13 cellular contexts compared by ENCODE assay signal in genomic region chr2:10392951-10393647, GRCh38. TPM values are rescaled to one million over a fixed set of nuclear protein-coding genes. Genes with fewer than 3 reads are reported as not detected.
A peak's percentile ranks its signal among the peaks of the same experiment; 100 is the strongest.
DNase-seq lines count a peak whose midpoint lies in the region; ATAC-seq and TF ChIP-seq lines count a peak whose summit lies in the region.
"Had no signal": no experiment of that assay in that cellular context is flagged by ENCODE, and none has a peak within 500 bp of the region (broad histone marks: within the 10 kb centered on the region; RNA-seq: fewer than 3 reads in every experiment).

No MANE protein-coding gene starts in this region.

- H3K27me3 Mint-ChIP-seq in CD4-positive, alpha-beta memory T cell: no peaks in the 10 kb centered on the region
- no peaks in the 10 kb centered on the region for H3K27me3 Mint-ChIP-seq in endodermal cell (ENCODE audit: insufficient read depth)
- H3K27me3 Mint-ChIP-seq in naive thymus-derived CD8-positive, alpha-beta T cell: no peaks in the 10 kb centered on the region

- intact Hi-C loops in CD4-positive, alpha-beta memory T cell (cut with micrococcal nuclease): loop anchor here (1.0 kb wide), 1 partner anchor 11 kb away; no protein-coding TSS in a partner anchor
- intact Hi-C loops in Panc1 (cut with micrococcal nuclease; ENCODE audit: unreplicated experiment): no loop called here
- intact Hi-C loops in prostate gland (cut with DNase I): no loop called here

- no peak overlapping the region for H3K4me3 Mint-ChIP-seq in CD4-positive, alpha-beta memory T cell
- H3K4me3 Mint-ChIP-seq in endodermal cell: no peak overlapping the region
- H3K4me3 Mint-ChIP-seq in naive thymus-derived CD8-positive, alpha-beta T cell: no peak overlapping the region
- H3K4me3 Mint-ChIP-seq: activated naive CD4-positive, alpha-beta T cell treated with anti-CD3 and anti-CD28 coated beads for 36 hours had no signal

- H3K4me3 ChIP-seq in CD4-positive, alpha-beta memory T cell (ENCODE audit: low read length in 2 of 2): no peak overlapping the region
- H3K4me3 ChIP-seq in Panc1 (ENCODE audit: low read depth in 2 of 2, low read length in 2 of 2): no peak overlapping the region
- H3K4me3 ChIP-seq in endodermal cell (ENCODE audit: low read length): no peak overlapping the region
- no peak overlapping the region for H3K4me3 ChIP-seq in prostate gland
- H3K4me3 ChIP-seq: GM12878 had no signal

- H3K27me3 ChIP-seq in CD4-positive, alpha-beta memory T cell (ENCODE audit: insufficient read depth, low read length): no peaks in the 10 kb centered on the region
- no peaks in the 10 kb centered on the region for H3K27me3 ChIP-seq in Panc1 (ENCODE audit: control insufficient read depth, insufficient read depth, low read length)
- no peaks in the 10 kb centered on the region for H3K27me3 ChIP-seq in endodermal cell (ENCODE audit: control insufficient read depth, insufficient read depth, low read length, poor library complexity, severe bottlenecking)
- no peaks in the 10 kb centered on the region for H3K27me3 ChIP-seq in prostate gland (replicated peaks; ENCODE audit: insufficient read depth)

- CTCF ChIA-PET in CD4-positive, alpha-beta memory T cell (lab: Charles Lee; ENCODE audit: partially characterized antibody): interaction anchor here (1.2 kb wide), 1 partner anchor 42 kb away, joined by 3 read pairs; no protein-coding TSS in a partner anchor
- CTCF ChIA-PET in Panc1 (lab: Charles Lee): interaction anchor here (0.6 kb wide), 2 partner anchors 10 to 283 kb away, joined by 3 to 12 read pairs; no protein-coding TSS in a partner anchor

- H3K36me3 ChIP-seq in CD4-positive, alpha-beta memory T cell (ENCODE audit: insufficient read depth, low read length): peaks cover 3% of the 10 kb centered on the region
- H3K36me3 ChIP-seq in Panc1 (ENCODE audit: control insufficient read depth, insufficient read depth, low read length) (no peaks in the 10 kb centered on the region), endodermal cell (ENCODE audit: control insufficient read depth, insufficient read depth, low read length) (no peaks in the 10 kb centered on the region), prostate gland (no peaks in the 10 kb centered on the region)

- H3K9me3 ChIP-seq in CD4-positive, alpha-beta memory T cell (ENCODE audit: control insufficient read depth in 1 of 2, low read length in 2 of 2): no peaks in the 10 kb centered on the region
- H3K9me3 ChIP-seq in Panc1 (ENCODE audit: control insufficient read depth, insufficient read depth, low read depth, low read length) (no peaks in the 10 kb centered on the region), endodermal cell (ENCODE audit: control insufficient read depth, low read length) (no peaks in the 10 kb centered on the region), prostate gland (no peaks in the 10 kb centered on the region)

- peak overlapping the region in 5 of 7 donors; percentile 21 to 60 (median 41) for H3K27ac Mint-ChIP-seq in CD4-positive, alpha-beta memory T cell
- H3K27ac Mint-ChIP-seq in endodermal cell: no peak overlapping the region
- H3K27ac Mint-ChIP-seq in naive thymus-derived CD8-positive, alpha-beta T cell: peak overlapping the region in 8 of 10 donors; percentile 15 to 77 (median 48)

- no peak for ATAC-seq in Panc1
- ATAC-seq in naive thymus-derived CD8-positive, alpha-beta T cell: no peak
- no peak for ATAC-seq in HG03135 (IDR thresholded peaks at IDR 0.05; ENCODE audit: unreplicated experiment)
- ATAC-seq: GM12878 had no signal

- H3K27ac ChIP-seq in CD4-positive, alpha-beta memory T cell (ENCODE audit: low read depth, low read length): no peak overlapping the region
- H3K27ac ChIP-seq in Panc1 (ENCODE audit: low read length) (peak overlapping the region; percentile 57), endodermal cell (ENCODE audit: low read depth, low read length) (peak overlapping the region; percentile 78), prostate gland (no peak overlapping the region)

- POLR2A ChIA-PET in CD4-positive, alpha-beta memory T cell (lab: Charles Lee; ENCODE audit: partially characterized antibody): interaction anchor here (0.6 to 2.0 kb wide), 2 partner anchors 11 to 243 kb away, joined by 4 to 9 read pairs; no protein-coding TSS in a partner anchor
- POLR2A ChIA-PET in Panc1 (lab: Charles Lee): interaction anchor here (0.5 kb wide), 1 partner anchor 15 kb away, joined by 8 read pairs; no protein-coding TSS in a partner anchor
- POLR2A ChIA-PET in naive thymus-derived CD8-positive, alpha-beta T cell (lab: Charles Lee): interaction anchor here (0.6 to 1.2 kb wide), 4 partner anchors 13 to 91 kb away, joined by 3 to 4 read pairs (median 3); no protein-coding TSS in a partner anchor

- in situ Hi-C loops in Panc1 (cut with HindIII; ENCODE audit: low pct_unique_long_range_greater_than_20kb, low sequenced_read_pairs): no loop called here

- peaks cover 28 to 69% (median 48%) of the 10 kb centered on the region in 4 donors for H3K4me1 Mint-ChIP-seq in CD4-positive, alpha-beta memory T cell
- H3K4me1 Mint-ChIP-seq in endodermal cell: peaks cover 10% of the 10 kb centered on the region
- peaks cover 41 to 81% (median 66%) of the 10 kb centered on the region in 4 donors for H3K4me1 Mint-ChIP-seq in naive thymus-derived CD8-positive, alpha-beta T cell

- no peaks in the 10 kb centered on the region for H3K9me3 Mint-ChIP-seq in CD4-positive, alpha-beta memory T cell
- H3K9me3 Mint-ChIP-seq in endodermal cell: no peaks in the 10 kb centered on the region
- no peaks in the 10 kb centered on the region for H3K9me3 Mint-ChIP-seq in naive thymus-derived CD8-positive, alpha-beta T cell
- H3K9me3 Mint-ChIP-seq: activated naive CD4-positive, alpha-beta T cell treated with anti-CD3 and anti-CD28 coated beads for 36 hours had no signal

- TF ChIP-seq CTCF in Panc1 (IDR thresholded peaks at IDR 0.05) (no peak), endodermal cell (conservative IDR thresholded peaks at IDR 0.05) (no peak), prostate gland (IDR thresholded peaks at IDR 0.05) (no peak)

- no peak for DNase-seq in CD4-positive, alpha-beta memory T cell
- DNase-seq in Panc1 (ENCODE audit: low read depth, low spot score): no peak
- DNase-seq in endodermal cell: peak; percentile 81
- no peak for DNase-seq in naive thymus-derived CD8-positive, alpha-beta T cell
- no peak for DNase-seq in prostate gland (ENCODE audit: low spot score)
- no peak for DNase-seq in NCI-H1436 (lab: John Stamatoyannopoulos, UW)
- no peak for DNase-seq in stimulated activated CD4-positive, alpha-beta T cell treated with anti-CD3 and anti-CD28 coated beads, Interleukin-2, amount 100 ng/mL, for 48 hours
- DNase-seq: activated naive CD4-positive, alpha-beta T cell treated with anti-CD3 and anti-CD28 coated beads for 36 hours; caudate nucleus; KG1; NCI-H187 had no signal

- 50 to 51% methylated on average over 3 to 9 of the region's 9 CpGs for WGBS in endodermal cell (ENCODE audit: insufficient coverage in 1 of 2, insufficient read length in 1 of 2), 2 experiments
- WGBS in prostate gland: 88% methylated on average over 9 of the region's 9 CpGs

- H3K36me3 Mint-ChIP-seq in CD4-positive, alpha-beta memory T cell: peaks cover 4 to 8% of the 10 kb centered on the region in 2 donors
- H3K36me3 Mint-ChIP-seq in endodermal cell (ENCODE audit: low read depth): no peaks in the 10 kb centered on the region
- peaks cover 0 to 23% (median 0%) of the 10 kb centered on the region in 3 donors for H3K36me3 Mint-ChIP-seq in naive thymus-derived CD8-positive, alpha-beta T cell

- H3K9ac ChIP-seq in endodermal cell (ENCODE audit: extremely low read depth, low read length, poor library complexity, severe bottlenecking): no peak overlapping the region

- no peak for TF ChIP-seq POLR2A in prostate gland (IDR thresholded peaks at IDR 0.05)

- peaks cover 47% of the 10 kb centered on the region for H3K4me1 ChIP-seq in CD4-positive, alpha-beta memory T cell (ENCODE audit: insufficient read depth, low read length)
- peaks cover 74% of the 10 kb centered on the region for H3K4me1 ChIP-seq in Panc1 (ENCODE audit: control insufficient read depth, insufficient read depth, low read length)
- no peaks in the 10 kb centered on the region for H3K4me1 ChIP-seq in endodermal cell (ENCODE audit: control insufficient read depth, insufficient read depth, low read length)
- peaks cover 4% of the 10 kb centered on the region for H3K4me1 ChIP-seq in prostate gland (replicated peaks)

- no TSS peak for BruUV-seq in Panc1 (replicated peaks; lab: Mats Ljungman, UMichigan)

RNA-seq across cellular contexts. Expression of gene ODC1, which starts 55.0 kb away (rescaled TPM):
- 10 to 100 TPM; 32.5 to 35.4 TPM for total RNA-seq in CD4-positive, alpha-beta memory T cell
- 10 to 100 TPM; 54.3 to 63.5 TPM for polyA plus RNA-seq in CD4-positive, alpha-beta memory T cell
- 159 TPM for total RNA-seq in Panc1 (2021; ENCODE audit: unreplicated experiment)
- polyA plus RNA-seq in Panc1 (2012; ENCODE audit: insufficient read length): 135 TPM
- 100 to 1,000 TPM; 108 to 152 TPM for total RNA-seq in endodermal cell
- 336 TPM for polyA plus RNA-seq in endodermal cell (2013, experiment 1 of 2)
- polyA plus RNA-seq in endodermal cell (2013, experiment 2 of 2): 282 TPM
- 10 to 100 TPM; 49.2 to 57.1 TPM for total RNA-seq in naive thymus-derived CD8-positive, alpha-beta T cell
- polyA plus RNA-seq in naive thymus-derived CD8-positive, alpha-beta T cell: 10 to 100 TPM; 44.5 to 70.7 (median 60.9) TPM
- total RNA-seq in prostate gland: 100 to 1,000 TPM; 147 to 261 TPM

Comparison
In these comparisons a context has a peak if more than half of its experiments do, and no peak if none do; other contexts are left out.
1. H3K27ac ChIP-seq: peak in Panc1 (single experiment) and endodermal cell (single experiment); none in CD4-positive, alpha-beta memory T cell (single experiment) and prostate gland (0 of 2).